ENCODE assay signal across 16 cellular contexts in genomic region chr6:5122504-5123112, GRCh38. TPM values are rescaled to one million over a fixed set of nuclear protein-coding genes. Genes with fewer than 3 reads are reported as not detected.
DNase-seq lines count a peak whose midpoint lies in the region; ATAC-seq and TF ChIP-seq lines count a peak whose summit lies in the region.
"Had no signal": no experiment of that assay in that cellular context is flagged by ENCODE, and none has a peak within 500 bp of the region (broad histone marks: within the 10 kb centered on the region; RNA-seq: fewer than 3 reads in every experiment).

No MANE protein-coding gene starts in this region.

- ATAC-seq in left lobe of liver, result no peak
- ATAC-seq in activated CD4-positive, alpha-beta T cell treated with anti-CD3 and anti-CD28 coated beads for 36 hours, result no peak
- ATAC-seq in HG03097 (IDR thresholded peaks at IDR 0.05; ENCODE audit: low FRiP score, unreplicated experiment), result no peak
- no peak for ATAC-seq in GM18909 (IDR thresholded peaks at IDR 0.05; ENCODE audit: poor library complexity, unreplicated experiment)
- ATAC-seq in gastrocnemius medialis, result no peak
- ATAC-seq: K562 had no signal

- no peaks in the 10 kb centered on the region for H3K9me3 Mint-ChIP-seq in activated CD4-positive, alpha-beta T cell treated with anti-CD3 and anti-CD28 coated beads for 36 hours (ENCODE audit: low read depth)
- H3K9me3 Mint-ChIP-seq: CD4-positive, CD25-positive, alpha-beta regulatory T cell; CD8-positive, alpha-beta memory T cell had no signal

- H3K36me3 Mint-ChIP-seq in activated CD4-positive, alpha-beta T cell treated with anti-CD3 and anti-CD28 coated beads for 36 hours (ENCODE audit: low read depth), result peaks cover 2% of the 10 kb centered on the region

- TF ChIP-seq POLR2A in gastrocnemius medialis (IDR thresholded peaks at IDR 0.05), result no peak

- H3K27ac ChIP-seq in BLaER1 treated with 17β-estradiol and CSF1 and Interleukin-3, amounts not matched to agents 10 nM and 100 nM, result peak overlapping the region in 3 of 11 experiments; percentile 54 to 61 (median 59); a peak in 4 of 22 replicates
- H3K27ac ChIP-seq in SJCRH30, result peak overlapping the region; percentile 87
- H3K27ac ChIP-seq in gastrocnemius medialis, result no peak overlapping the region

- H3K4me1 ChIP-seq in BLaER1 treated with 17β-estradiol and CSF1 and Interleukin-3, amounts not matched to agents 10 nM and 100 nM, result peaks cover 5 to 61% (median 53%) of the 10 kb centered on the region in 10 experiments; a peak in 18 of 20 replicates
- H3K4me1 ChIP-seq in SJCRH30 (peaks cover 22% of the 10 kb centered on the region), gastrocnemius medialis (peaks cover 0 to 6% of the 10 kb centered on the region in 2 donors)
- H3K4me1 ChIP-seq: HAP-1 had no signal

- H3K4me3 ChIP-seq in BLaER1 treated with 17β-estradiol and CSF1 and Interleukin-3, amounts not matched to agents 10 nM and 100 nM, result no peak overlapping the region
- no peak overlapping the region for H3K4me3 ChIP-seq in SJCRH30
- H3K4me3 ChIP-seq in gastrocnemius medialis, result no peak overlapping the region
- H3K4me3 ChIP-seq: HAP-1, K562 had no signal

- peaks cover 0 to 80% (median 8%) of the 10 kb centered on the region in 11 experiments; a peak in 9 of 22 replicates for H4K20me1 ChIP-seq in BLaER1 treated with 17β-estradiol and CSF1 and Interleukin-3, amounts not matched to agents 10 nM and 100 nM

- H3K9me3 ChIP-seq in BLaER1 treated with 17β-estradiol and CSF1 and Interleukin-3, amounts not matched to agents 10 nM and 100 nM (replicated peaks in 1 of 11), result peaks cover 10 to 27% (median 15%) of the 10 kb centered on the region in 11 experiments; a peak in 20 of 22 replicates
- H3K9me3 ChIP-seq in SJCRH30 (replicated peaks), result no peaks in the 10 kb centered on the region
- no peaks in the 10 kb centered on the region for H3K9me3 ChIP-seq in gastrocnemius medialis
- H3K9me3 ChIP-seq: HAP-1 had no signal

- no peaks in the 10 kb centered on the region for H3K27me3 ChIP-seq in BLaER1 treated with 17β-estradiol and CSF1 and Interleukin-3, amounts not matched to agents 10 nM and 100 nM
- H3K27me3 ChIP-seq in SJCRH30 (no peaks in the 10 kb centered on the region), gastrocnemius medialis (no peaks in the 10 kb centered on the region)

- peak overlapping the region in 8 of 11 experiments; percentile 56 to 92 (median 80); a peak in 13 of 22 replicates for H3K4me2 ChIP-seq in BLaER1 treated with 17β-estradiol and CSF1 and Interleukin-3, amounts not matched to agents 10 nM and 100 nM

- H3K9ac ChIP-seq in BLaER1 treated with 17β-estradiol and CSF1 and Interleukin-3, amounts not matched to agents 10 nM and 100 nM, result no peak overlapping the region

- no peak for TF ChIP-seq CTCF in gastrocnemius medialis (IDR thresholded peaks at IDR 0.05 in 4 of 5, conservative IDR thresholded peaks at IDR 0.05 in 1 of 5)

- H3K27me3 Mint-ChIP-seq in activated CD4-positive, alpha-beta T cell treated with anti-CD3 and anti-CD28 coated beads for 36 hours, result no peaks in the 10 kb centered on the region
- H3K27me3 Mint-ChIP-seq: CD4-positive, CD25-positive, alpha-beta regulatory T cell; CD8-positive, alpha-beta memory T cell had no signal

- H3K27ac Mint-ChIP-seq in activated CD4-positive, alpha-beta T cell treated with anti-CD3 and anti-CD28 coated beads for 36 hours, result no peak overlapping the region
- H3K27ac Mint-ChIP-seq: CD4-positive, CD25-positive, alpha-beta regulatory T cell; CD8-positive, alpha-beta memory T cell had no signal

- CTCF ChIA-PET in activated CD4-positive, alpha-beta T cell treated with anti-CD3 and anti-CD28 coated beads for 36 hours (lab: Charles Lee), result no interaction called here

- peak in 1 of 2 experiments; percentile 10 for DNase-seq in SJCRH30
- peak; percentile 55 for DNase-seq in left lobe of liver (ENCODE audit: low spot score)
- peak; percentile 82 for DNase-seq in mesenteric fat pad (ENCODE audit: low spot score)
- no peak for DNase-seq in activated CD4-positive, alpha-beta T cell treated with anti-CD3 and anti-CD28 coated beads for 36 hours
- DNase-seq in gastrocnemius medialis, result no peak
- DNase-seq: 8988T; C1 segment of cervical spinal cord; CD4-positive, CD25-positive, alpha-beta regulatory T cell; CD8-positive, alpha-beta memory T cell; COR-L47; GOT3 had no signal

- H3K4me1 Mint-ChIP-seq in activated CD4-positive, alpha-beta T cell treated with anti-CD3 and anti-CD28 coated beads for 36 hours, result no peaks in the 10 kb centered on the region
- H3K4me1 Mint-ChIP-seq: CD4-positive, CD25-positive, alpha-beta regulatory T cell had no signal

- peaks cover 0 to 55% (median 20%) of the 10 kb centered on the region in 11 experiments; a peak in 15 of 22 replicates for H3K36me3 ChIP-seq in BLaER1 treated with 17β-estradiol and CSF1 and Interleukin-3, amounts not matched to agents 10 nM and 100 nM
- H3K36me3 ChIP-seq in SJCRH30 (no peaks in the 10 kb centered on the region), gastrocnemius medialis (no peaks in the 10 kb centered on the region)
- H3K36me3 ChIP-seq: HAP-1 had no signal

- in situ Hi-C loops in gastrocnemius medialis (cut with MboI; ENCODE audit: low sequenced_read_pairs in 4 of 4), result no loop called here

- POLR2A ChIA-PET in activated CD4-positive, alpha-beta T cell treated with anti-CD3 and anti-CD28 coated beads for 36 hours (lab: Charles Lee), result no interaction called here

- intact Hi-C loops in activated CD4-positive, alpha-beta T cell treated with anti-CD3 and anti-CD28 coated beads for 36 hours (cut with DNase I, micrococcal nuclease), result no loop called here
- intact Hi-C loops in gastrocnemius medialis (cut with DNase I; ENCODE audit: low total_unique reads), result no loop called here

- H3K4me3 Mint-ChIP-seq in activated CD4-positive, alpha-beta T cell treated with anti-CD3 and anti-CD28 coated beads for 36 hours, result no peak overlapping the region
- H3K4me3 Mint-ChIP-seq: CD8-positive, alpha-beta memory T cell had no signal

RNA-seq across cellular contexts. Expression of gene PPP1R3G, which starts 37.5 kb away (rescaled TPM):
- total RNA-seq in SJCRH30 (2014; rRNA removed; shearing (Covaris generic)), result 0.71 and 1.0 TPM in 2 replicates
- total RNA-seq in left lobe of liver (0.40 TPM), mesenteric fat pad (1.3 TPM), gastrocnemius medialis (1 to 10 TPM in 1 of 4 donors, under 1 TPM in 2, not detected in 1; 0.10 to 1.1 (median 0.49) TPM)
- total RNA-seq in activated CD4-positive, alpha-beta T cell treated with anti-CD3 and anti-CD28 coated beads for 36 hours, result under 1 TPM; 0.09 to 0.11 TPM
- total RNA-seq: CD8-positive, alpha-beta memory T cell had no signal

Comparison
In these comparisons a context has a peak if more than half of its experiments do, and no peak if none do; other contexts are left out.
1. DNase-seq: peak in left lobe of liver (single experiment) and mesenteric fat pad (single experiment); none in activated CD4-positive, alpha-beta T cell treated with anti-CD3 and anti-CD28 coated beads for 36 hours (single experiment) and gastrocnemius medialis (0 of 2).